11 cellular contexts compared by ENCODE assay signal in genomic region chr1:220887202-220887867, GRCh38. TPM values are rescaled to one million over a fixed set of nuclear protein-coding genes. Genes with fewer than 3 reads are reported as not detected.
DNase-seq lines count a peak whose midpoint lies in the region; ATAC-seq and TF ChIP-seq lines count a peak whose summit lies in the region.
"Had no signal": no experiment of that assay in that cellular context is flagged by ENCODE, and none has a peak within 500 bp of the region (broad histone marks: within the 10 kb centered on the region; RNA-seq: fewer than 3 reads in every experiment).

No MANE protein-coding gene starts in this region.

- intact Hi-C loops in mammary epithelial cell (cut with micrococcal nuclease), result no loop called here

- in situ Hi-C loops in mammary epithelial cell (cut with MboI; ENCODE audit: low sequenced_read_pairs in 2 of 2), result loop anchor here in 1 of 2 donors (25.0 kb wide), 1 partner anchor 550 kb away; no protein-coding TSS in a partner anchor

- H2AFZ ChIP-seq in mammary epithelial cell (ENCODE audit: low read depth, low read length), result peak overlapping the region; percentile 20

- H3K79me2 ChIP-seq in mammary epithelial cell (ENCODE audit: insufficient read depth, low read length), result no peaks in the 10 kb centered on the region

- CTCF ChIA-PET in mammary epithelial cell (lab: Charles Lee; ENCODE audit: low non-redundant PET), result no interaction called here

- H3K27ac Mint-ChIP-seq in HFFc6, result no peak overlapping the region

- peaks cover 69% of the 10 kb centered on the region for H3K27me3 ChIP-seq in mammary epithelial cell (ENCODE audit: insufficient read depth, low read length)
- H3K27me3 ChIP-seq in skeletal muscle satellite cell (ENCODE audit: control insufficient read depth, insufficient read depth, low read length), result no peaks in the 10 kb centered on the region

- no peak overlapping the region for H3K27ac ChIP-seq in mammary epithelial cell (ENCODE audit: insufficient read depth, low read depth, low read length)

- H3K4me1 Mint-ChIP-seq in HFFc6 (ENCODE audit: low read depth), result peaks cover 16% of the 10 kb centered on the region

- no peaks in the 10 kb centered on the region for H4K20me1 ChIP-seq in mammary epithelial cell (ENCODE audit: insufficient read depth, low read length)

- no peak for DNase-seq in HFFc6
- DNase-seq in mammary epithelial cell, result no peak
- peak; percentile 44 for DNase-seq in left lobe of liver (ENCODE audit: low spot score)
- no peak for DNase-seq in NCI-H2196 treated with DMSO at 0.1 percent for 48 hours (lab: John Stamatoyannopoulos, UW; ENCODE audit: unreplicated experiment)
- DNase-seq in activated naive CD4-positive, alpha-beta T cell treated with Interleukin-2 at 50 U/mL for 16 hours, result no peak
- DNase-seq: activated effector memory CD4-positive, alpha-beta T cell treated with anti-CD3 and anti-CD28 coated beads, Interleukin-2, amount 50 U/mL, for 16 hours; IMR-90; NCI-H510A treated with DMSO at 0.1 percent for 48 hours had no signal

- WGBS in mammary epithelial cell (ENCODE audit: low coverage, missing lambda C conversion rate), result 16% methylated on average over 12 of the region's 36 CpGs

- H3K9me3 ChIP-seq in mammary epithelial cell (replicated peaks; ENCODE audit: insufficient read depth, low read length) (no peaks in the 10 kb centered on the region), skeletal muscle satellite cell (replicated peaks; ENCODE audit: low read length) (no peaks in the 10 kb centered on the region)

- H3K4me2 ChIP-seq in mammary epithelial cell (ENCODE audit: insufficient read depth, low read depth, low read length), result peak overlapping the region; percentile 34
- peak overlapping the region; percentile 62 for H3K4me2 ChIP-seq in skeletal muscle satellite cell (ENCODE audit: low read length)

- H3K4me1 ChIP-seq in mammary epithelial cell (ENCODE audit: insufficient read depth, low read length) (no peaks in the 10 kb centered on the region), skeletal muscle satellite cell (ENCODE audit: control insufficient read depth, insufficient read depth, low read length) (peaks cover 5% of the 10 kb centered on the region)

- peak overlapping the region; percentile 59 for H3K4me3 Mint-ChIP-seq in HFFc6

- H3K4me3 ChIP-seq in mammary epithelial cell (replicated peaks in 1 of 3; ENCODE audit: insufficient read depth in 1 of 3, low read depth in 2 of 3, low read length in 3 of 3) (no peak overlapping the region), skeletal muscle satellite cell (ENCODE audit: low read length) (peak overlapping the region; percentile 32)

- peaks cover 52% of the 10 kb centered on the region for H3K36me3 Mint-ChIP-seq in HFFc6 (ENCODE audit: low read depth)

- no peaks in the 10 kb centered on the region for H3K27me3 Mint-ChIP-seq in HFFc6 (ENCODE audit: insufficient read depth)

- no peak for TF ChIP-seq CTCF in HFFc6 (IDR thresholded peaks at IDR 0.05)
- TF ChIP-seq CTCF in mammary epithelial cell (conservative IDR thresholded peaks at IDR 0.05 in 1 of 2, IDR thresholded peaks at IDR 0.05 in 1 of 2; ENCODE audit: extremely low read depth in 1 of 2, insufficient read depth in 1 of 2, low read depth in 1 of 2, low read length in 2 of 2), result no peak

- H3K9ac ChIP-seq in mammary epithelial cell (ENCODE audit: insufficient read depth, low read length) (no peak overlapping the region), skeletal muscle satellite cell (ENCODE audit: low read depth, low read length) (no peak overlapping the region)

- BruUV-seq in mammary epithelial cell (replicated peaks; lab: Mats Ljungman, UMichigan), result no TSS peak

- H3K36me3 ChIP-seq in mammary epithelial cell (ENCODE audit: insufficient read depth, low read length) (no peaks in the 10 kb centered on the region), skeletal muscle satellite cell (ENCODE audit: insufficient read depth, low read length) (peaks cover 38% of the 10 kb centered on the region)

- dilution Hi-C loops in mammary epithelial cell (cut with HindIII; ENCODE audit: low sequenced_read_pairs), result no loop called here

- no peaks in the 10 kb centered on the region; the same call in 1 of the 2 replicates for H3K9me3 Mint-ChIP-seq in HFFc6

- ATAC-seq in left lobe of liver, result peak; percentile 69
- ATAC-seq in activated CD4-positive, CD25-positive, alpha-beta regulatory T cell treated with anti-CD3 and anti-CD28 coated beads, Interleukin-2, amount 50 U/mL, for 24 hours, result no peak
- ATAC-seq in HG02852 (IDR thresholded peaks at IDR 0.05; ENCODE audit: unreplicated experiment), result no peak

RNA-seq across cellular contexts. Expression of gene HLX, which starts 8.1 kb away (rescaled TPM):
- 10 to 100 TPM in 5 of 6 experiments, 1 to 10 TPM in 1; 9.9 to 14.3 (median 11.3) TPM for total RNA-seq in HFFc6 (2021; fragmentation: NEBNext Ultra II Directional; extraction: Animal tissue kit (Norgen Biotek cat#: 25700))
- total RNA-seq in mammary epithelial cell (under 1 TPM; 0.33 to 0.61 TPM), left lobe of liver (11.0 TPM)
- 0.12 TPM for polyA plus RNA-seq in mammary epithelial cell
- not detected for polyA minus RNA-seq in mammary epithelial cell
- total RNA-seq in skeletal muscle satellite cell (2012; rRNA removed), result 3.8 and 3.9 TPM in 2 replicates
